11 cellular contexts compared by ENCODE assay signal in the genomic region with DNA sequence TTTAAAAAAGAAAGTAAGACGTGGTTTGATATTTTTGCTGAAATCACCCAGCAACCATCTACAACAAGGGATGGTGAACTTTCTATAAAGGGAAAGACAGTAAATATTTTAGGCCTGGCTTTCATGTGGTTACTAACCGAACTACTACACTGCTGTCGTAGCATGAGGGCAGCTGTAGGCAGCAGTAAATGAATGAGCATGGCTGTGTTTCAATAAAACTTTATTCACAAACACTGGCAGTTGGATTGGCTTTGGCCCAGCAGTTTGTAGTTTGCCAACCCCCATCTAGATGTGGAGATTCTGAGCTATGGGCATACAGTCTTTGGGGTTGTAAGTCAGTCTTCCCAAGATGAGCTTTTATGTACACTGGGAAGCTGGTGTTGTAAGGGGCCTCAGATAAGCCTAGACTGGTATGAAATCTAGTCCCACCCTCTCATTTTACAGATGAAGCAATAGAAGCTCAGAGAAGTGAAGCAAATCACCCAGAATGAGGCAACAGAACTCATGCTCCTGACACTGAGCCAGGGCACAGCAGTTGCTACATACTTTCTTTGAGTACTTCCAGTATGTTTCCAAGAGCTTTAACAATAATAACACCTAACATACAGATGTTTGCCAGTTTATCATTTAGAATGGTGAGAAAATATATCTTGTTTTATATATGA.
DNase-seq lines count a peak whose midpoint lies in the region; TF ChIP-seq lines count a peak whose summit lies in the region.
"Had no signal": no experiment of that assay in that cellular context is flagged by ENCODE, and none has a peak within 500 bp of the region (broad histone marks: within the 10 kb centered on the region; RNA-seq: fewer than 3 reads in every experiment).

No MANE protein-coding gene starts in this region.

- H3K36me3 ChIP-seq in esophagus muscularis mucosa (no peaks in the 10 kb centered on the region), muscle layer of colon (ENCODE audit: insufficient read depth, low read length) (no peaks in the 10 kb centered on the region)

- no peak for TF ChIP-seq POLR2A in esophagus muscularis mucosa (IDR thresholded peaks at IDR 0.05; ENCODE audit: low read depth)

- in situ Hi-C loops in KBM-7 (cut with MboI; ENCODE audit: low pct_unique_long_range_greater_than_20kb, low sequenced_read_pairs): no loop called here

- TF ChIP-seq EP300 in esophagus muscularis mucosa (IDR thresholded peaks at IDR 0.05): no peak

- DNase-seq in NCI-H1694 treated with DMSO at 0.1 percent for 48 hours (lab: John Stamatoyannopoulos, UW): peak; percentile 5
- no peak for DNase-seq in NCI-H1694 (lab: John Stamatoyannopoulos, UW)
- peak; percentile 94 for DNase-seq in esophagus muscularis mucosa (ENCODE audit: extremely low spot score)
- DNase-seq in GDM1 (lab: John Stamatoyannopoulos, UW): no peak
- DNase-seq in nucleus accumbens (lab: John Stamatoyannopoulos, UW): no peak
- no peak for DNase-seq in KBM-7
- no peak for DNase-seq in NK-92 treated with Interleukin-12 subunit alpha and Interleukin-12 subunit beta, amount 100 ng/mL, for 24 hours (lab: John Stamatoyannopoulos, UW)
- DNase-seq: 8988T, NCI-H1048, OCI-M1 had no signal

- TF ChIP-seq CTCF in esophagus muscularis mucosa (IDR thresholded peaks at IDR 0.05): no peak

- H3K27ac ChIP-seq in esophagus muscularis mucosa (replicated peaks in 1 of 4) (peak overlapping the region; percentile 75 to 83 (median 80)), muscle layer of colon (ENCODE audit: low read depth, low read length) (peak overlapping the region; percentile 6)

- no peaks in the 10 kb centered on the region for H3K27me3 ChIP-seq in esophagus muscularis mucosa
- no peaks in the 10 kb centered on the region for H3K27me3 ChIP-seq in muscle layer of colon (ENCODE audit: control insufficient read depth in 1 of 2, insufficient read depth in 2 of 2, low read length in 2 of 2)

- WGBS in esophagus muscularis mucosa: 80% methylated on average over 3 of the region's 3 CpGs

- peaks cover 47 to 70% (median 59%) of the 10 kb centered on the region in 4 donors for H3K4me1 ChIP-seq in esophagus muscularis mucosa
- peaks cover 61% of the 10 kb centered on the region for H3K4me1 ChIP-seq in muscle layer of colon (ENCODE audit: insufficient read depth, low read length)

- H3K9me3 ChIP-seq in esophagus muscularis mucosa: peaks cover 0 to 6% (median 0%) of the 10 kb centered on the region in 4 donors
- H3K9me3 ChIP-seq in muscle layer of colon (ENCODE audit: low read length): no peaks in the 10 kb centered on the region

- H3K9ac ChIP-seq in muscle layer of colon (ENCODE audit: low read length): no peak overlapping the region

- intact Hi-C loops in esophagus muscularis mucosa (cut with DNase I): no loop called here

- H3K4me3 ChIP-seq in esophagus muscularis mucosa (no peak overlapping the region), muscle layer of colon (ENCODE audit: low read depth in 1 of 2, low read length in 2 of 2) (no peak overlapping the region)

Comparison
In these comparisons a context has a peak if more than half of its experiments do, and no peak if none do; other contexts are left out.
1. DNase-seq: peak in NCI-H1694 treated with DMSO at 0.1 percent for 48 hours (single experiment) and esophagus muscularis mucosa (single experiment); none in NCI-H1694 (single experiment), GDM1 (single experiment), nucleus accumbens (0 of 56), KBM-7 (single experiment) and NK-92 treated with Interleukin-12 subunit alpha and Interleukin-12 subunit beta, amount 100 ng/mL, for 24 hours (single experiment).